In the genomic region with DNA sequence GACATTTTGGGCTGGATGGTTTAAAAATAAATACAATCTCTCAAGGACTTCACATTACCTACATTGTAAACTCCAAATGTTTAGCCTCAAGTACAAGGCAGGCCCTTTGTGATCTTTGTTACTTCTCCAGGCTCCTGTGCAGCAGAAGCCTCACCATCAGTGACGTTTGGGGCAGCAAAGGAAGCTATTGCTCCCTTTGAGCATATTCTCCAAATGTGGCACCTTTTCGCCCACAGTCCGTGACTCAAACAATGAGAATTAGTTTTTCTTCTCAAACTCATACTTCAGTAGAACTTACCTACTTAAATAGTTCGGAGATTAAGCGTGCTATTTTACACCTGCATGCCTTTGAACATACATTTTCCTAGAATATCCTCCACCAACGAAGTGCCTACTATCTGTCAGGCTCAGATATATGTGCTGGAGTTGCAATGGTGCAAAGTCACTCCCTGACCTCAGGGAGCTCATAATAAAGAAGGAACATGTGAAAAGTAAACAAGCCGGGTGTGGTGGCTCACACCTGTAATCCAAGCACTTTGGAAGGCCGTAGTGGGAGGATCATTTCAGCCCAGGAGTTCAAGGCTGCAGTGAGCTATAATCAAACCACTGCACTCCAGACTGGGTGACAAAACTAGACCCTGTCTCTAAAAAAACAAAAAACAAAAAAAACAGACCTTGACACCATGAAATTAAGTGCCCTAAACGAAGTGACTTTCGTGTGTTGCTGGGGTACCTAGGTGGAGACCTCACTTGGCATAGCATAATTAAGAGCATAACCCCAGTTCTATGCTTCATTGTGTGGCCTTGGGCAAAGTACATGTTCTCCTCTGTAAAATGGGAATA, we compare ENCODE assay signal across 8 cellular contexts. TPM values are rescaled to one million over a fixed set of nuclear protein-coding genes. Genes with fewer than 3 reads are reported as not detected.
DNase-seq lines count a peak whose midpoint lies in the region; ATAC-seq and TF ChIP-seq lines count a peak whose summit lies in the region.

No MANE protein-coding gene starts in this region.

- H3K79me1 ChIP-seq in mesendoderm (ENCODE audit: low read length) = peaks cover 16% of the 10 kb centered on the region

- ATAC-seq in upper lobe of left lung (ENCODE audit: low FRiP score in 2 of 2) = no peak

- no peak overlapping the region for H3K27ac Mint-ChIP-seq in activated naive CD4-positive, alpha-beta T cell treated with anti-CD3 and anti-CD28 coated beads for 36 hours

- H3K9me3 Mint-ChIP-seq in activated naive CD4-positive, alpha-beta T cell treated with anti-CD3 and anti-CD28 coated beads for 36 hours = no peaks in the 10 kb centered on the region

- no peak for TF ChIP-seq EP300 in upper lobe of left lung (IDR thresholded peaks at IDR 0.05)

- H2BK5ac ChIP-seq in mesendoderm (ENCODE audit: low read length) = no peak overlapping the region

- H3K79me2 ChIP-seq in mesendoderm (ENCODE audit: control insufficient read depth, insufficient read depth, low read length) = peaks cover 18% of the 10 kb centered on the region

- DNase-seq in activated naive CD4-positive, alpha-beta T cell treated with anti-CD3 and anti-CD28 coated beads for 36 hours = no peak
- no peak for DNase-seq in activated naive CD4-positive, alpha-beta T cell treated with Interleukin-2 at 50 U/mL for 16 hours
- DNase-seq in astrocyte of the spinal cord (ENCODE audit: low read depth, low spot score) = no peak
- no peak for DNase-seq in mesendoderm
- no peak for DNase-seq in upper lobe of left lung
- DNase-seq in pons (ENCODE audit: low spot score) = no peak
- no peak for DNase-seq in activated CD4-positive, CD25-positive, alpha-beta regulatory T cell (lab: John Stamatoyannopoulos, UW)
- no peak for DNase-seq in NCI-H2107 (lab: John Stamatoyannopoulos, UW)

- H3K4me1 ChIP-seq in mesendoderm (ENCODE audit: control insufficient read depth, low read depth, low read length) = peaks cover 6% of the 10 kb centered on the region
- H3K4me1 ChIP-seq in upper lobe of left lung = peaks cover 19 to 37% (median 26%) of the 10 kb centered on the region in 4 donors

- H3K27me3 ChIP-seq in mesendoderm (ENCODE audit: insufficient read depth, low read length, poor library complexity) (no peaks in the 10 kb centered on the region), upper lobe of left lung (no peaks in the 10 kb centered on the region)

- H3K56ac ChIP-seq in mesendoderm (ENCODE audit: low read length) = peak overlapping the region; percentile 85

- peak overlapping the region; percentile 27 for H3K4ac ChIP-seq in mesendoderm (ENCODE audit: low read depth, low read length)

- H3K4me3 ChIP-seq in astrocyte of the spinal cord (ENCODE audit: low read depth, low read length) = peak overlapping the region; percentile 91
- H3K4me3 ChIP-seq in mesendoderm (ENCODE audit: low read length) = no peak overlapping the region
- peak overlapping the region in 3 of 4 donors; percentile 91 to 97 (median 92) for H3K4me3 ChIP-seq in upper lobe of left lung

- CTCF ChIA-PET in activated naive CD4-positive, alpha-beta T cell treated with anti-CD3 and anti-CD28 coated beads for 36 hours (lab: Charles Lee) = interaction anchor here (1.3 to 12.4 kb wide), 3 partner anchors 17 to 83 kb away, joined by 3 to 97 read pairs (median 3); no protein-coding TSS in a partner anchor

- H3K36me3 ChIP-seq in mesendoderm (ENCODE audit: control insufficient read depth, insufficient read depth, low read length) (peaks cover 4% of the 10 kb centered on the region), upper lobe of left lung (peaks cover 6 to 18% (median 17%) of the 10 kb centered on the region in 4 donors)

- peak overlapping the region; percentile 90 for H3K9ac ChIP-seq in mesendoderm (ENCODE audit: low read length)

- no peaks in the 10 kb centered on the region for H3K27me3 Mint-ChIP-seq in activated naive CD4-positive, alpha-beta T cell treated with anti-CD3 and anti-CD28 coated beads for 36 hours (ENCODE audit: low read depth)

- whole genome bisulfite sequencing in mesendoderm (ENCODE audit: extremely low coverage, insufficient coverage, low lambda C conversion rate) = no CpG with 5 or more reads among the region's 10 CpGs
- 70 to 72% methylated on average over 10 of the region's 10 CpGs for WGBS in upper lobe of left lung, 2 donors

- H2AK5ac ChIP-seq in mesendoderm (ENCODE audit: low read length) = no peak overlapping the region

- peak overlapping the region; percentile 99 for H3K4me3 Mint-ChIP-seq in activated naive CD4-positive, alpha-beta T cell treated with anti-CD3 and anti-CD28 coated beads for 36 hours

- no peaks in the 10 kb centered on the region for H3K9me3 ChIP-seq in upper lobe of left lung

- H4K5ac ChIP-seq in mesendoderm (ENCODE audit: low read length) = peak overlapping the region; percentile 56

- H3K23ac ChIP-seq in mesendoderm (ENCODE audit: low read length) = no peak overlapping the region

- no peak overlapping the region for H2BK15ac ChIP-seq in mesendoderm (replicated peaks; ENCODE audit: low read depth)

- intact Hi-C loops in activated naive CD4-positive, alpha-beta T cell treated with anti-CD3 and anti-CD28 coated beads for 36 hours (cut with micrococcal nuclease) = no loop called here

- peak overlapping the region; percentile 96 for H3K27ac ChIP-seq in mesendoderm (ENCODE audit: low read depth, low read length)
- H3K27ac ChIP-seq in upper lobe of left lung = peak overlapping the region in 3 of 4 donors; percentile 64 to 83 (median 73)

- TF ChIP-seq POLR2A in upper lobe of left lung (IDR thresholded peaks at IDR 0.05) = no peak

- no peak overlapping the region for H2BK120ac ChIP-seq in mesendoderm (ENCODE audit: low read depth, low read length)

- peaks cover 44% of the 10 kb centered on the region for H3K4me1 Mint-ChIP-seq in activated naive CD4-positive, alpha-beta T cell treated with anti-CD3 and anti-CD28 coated beads for 36 hours (ENCODE audit: low read depth)

- no peak overlapping the region for H3K18ac ChIP-seq in mesendoderm (ENCODE audit: low read length)

- H4K8ac ChIP-seq in mesendoderm (ENCODE audit: low read depth, low read length) = no peak overlapping the region

- peaks cover 30% of the 10 kb centered on the region for H3K36me3 Mint-ChIP-seq in activated naive CD4-positive, alpha-beta T cell treated with anti-CD3 and anti-CD28 coated beads for 36 hours (ENCODE audit: low read depth)

- in situ Hi-C loops in astrocyte of the spinal cord (cut with HindIII; ENCODE audit: low sequenced_read_pairs) = no loop called here

- TF ChIP-seq CTCF in astrocyte of the spinal cord (IDR thresholded peaks at IDR 0.05; ENCODE audit: low read depth, low read length) = no peak
- no peak for TF ChIP-seq CTCF in upper lobe of left lung (IDR thresholded peaks at IDR 0.05)

- peak overlapping the region; percentile 64 for H3K4me2 ChIP-seq in mesendoderm (ENCODE audit: low read length)

RNA-seq across cellular contexts. Expression of a gene that starts 1.2 kb away (rescaled TPM):
- 10 to 100 TPM; 33.9 to 35.5 TPM for total RNA-seq in activated naive CD4-positive, alpha-beta T cell treated with anti-CD3 and anti-CD28 coated beads for 36 hours
- polyA plus RNA-seq in mesendoderm (2013, experiment 1 of 2) = 36.4 TPM
- polyA plus RNA-seq in mesendoderm (2013, experiment 2 of 2) = 36.2 TPM
- total RNA-seq in upper lobe of left lung = 10 to 100 TPM; 19.8 to 48.2 (median 28.6) TPM

RNA-seq across cellular contexts. Expression of a gene that starts 4.0 kb away (rescaled TPM):
- total RNA-seq in activated naive CD4-positive, alpha-beta T cell treated with anti-CD3 and anti-CD28 coated beads for 36 hours = 10 to 100 TPM; 21.0 TPM
- polyA plus RNA-seq in mesendoderm (2013, experiment 1 of 2) = 7.4 TPM
- 7.9 TPM for polyA plus RNA-seq in mesendoderm (2013, experiment 2 of 2)
- total RNA-seq in upper lobe of left lung = 10 to 100 TPM; 34.4 to 69.1 (median 47.4) TPM

RNA-seq across cellular contexts. Expression of a gene that starts 18.0 kb away (rescaled TPM):
- not detected for total RNA-seq in activated naive CD4-positive, alpha-beta T cell treated with anti-CD3 and anti-CD28 coated beads for 36 hours
- polyA plus RNA-seq in mesendoderm (2013, experiment 1 of 2) = not detected
- not detected for polyA plus RNA-seq in mesendoderm (2013, experiment 2 of 2)
- not detected for total RNA-seq in upper lobe of left lung

RNA-seq across cellular contexts. Expression of a gene that starts 20.2 kb away (rescaled TPM):
- 1 to 10 TPM; 4.5 to 5.8 TPM for total RNA-seq in activated naive CD4-positive, alpha-beta T cell treated with anti-CD3 and anti-CD28 coated beads for 36 hours
- polyA plus RNA-seq in mesendoderm (2013, experiment 1 of 2) = 7.4 TPM
- 5.9 TPM for polyA plus RNA-seq in mesendoderm (2013, experiment 2 of 2)
- total RNA-seq in upper lobe of left lung = 10 to 100 TPM; 32.8 to 63.9 (median 40.8) TPM

RNA-seq across cellular contexts. Expression of a gene that starts 41.2 kb away (rescaled TPM):
- not detected for total RNA-seq in activated naive CD4-positive, alpha-beta T cell treated with anti-CD3 and anti-CD28 coated beads for 36 hours
- not detected for polyA plus RNA-seq in mesendoderm (2013, experiment 1 of 2)
- not detected for polyA plus RNA-seq in mesendoderm (2013, experiment 2 of 2)
- total RNA-seq in upper lobe of left lung = not detected
